In the genomic region with DNA sequence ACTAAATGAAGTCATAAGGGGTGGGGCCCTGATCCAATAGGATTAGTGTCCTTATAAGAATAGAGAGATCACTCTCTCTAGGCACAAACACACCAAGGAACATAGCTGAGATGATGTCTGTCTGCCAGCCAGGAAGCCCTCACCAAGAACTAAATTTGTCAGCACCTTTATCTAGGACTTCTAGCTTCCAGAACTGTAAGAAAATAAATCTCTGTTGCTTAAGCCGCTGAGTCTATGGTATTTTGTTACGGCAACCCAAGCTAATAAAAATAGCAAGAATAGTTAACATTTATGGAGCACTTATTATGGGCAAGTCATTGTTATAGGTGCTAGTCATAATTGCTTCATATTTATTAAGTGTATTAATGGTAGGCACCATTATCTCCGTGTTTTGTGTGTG, we compare ENCODE assay signal across 16 cellular contexts.
A peak's percentile ranks its signal among the peaks of the same experiment; 100 is the strongest.
DNase-seq lines count a peak whose midpoint lies in the region; ATAC-seq and TF ChIP-seq lines count a peak whose summit lies in the region.
"Had no signal": no experiment of that assay in that cellular context is flagged by ENCODE, and none has a peak within 500 bp of the region (broad histone marks: within the 10 kb centered on the region; RNA-seq: fewer than 3 reads in every experiment).

No MANE protein-coding gene starts in this region.

- in situ Hi-C loops in G401 (cut with HindIII; ENCODE audit: low sequenced_read_pairs) = no loop called here

- peaks cover 0 to 9% of the 10 kb centered on the region in 2 experiments; a peak in 1 of 4 replicates for H3K9me3 ChIP-seq in HCT116 (ENCODE audit: control insufficient read depth in 1 of 2, insufficient read depth in 1 of 2, low read depth in 1 of 2, low read length in 2 of 2)
- H3K9me3 ChIP-seq: HAP-1 had no signal

- no peaks in the 10 kb centered on the region for H3K9me2 ChIP-seq in HCT116 (ENCODE audit: insufficient read depth)

- BruUV-seq in HCT116 (replicated peaks; lab: Mats Ljungman, UMichigan) = no TSS peak

- H3K4me3 Mint-ChIP-seq in chondrocyte (ENCODE audit: unreplicated experiment) = no peak overlapping the region
- H3K4me3 Mint-ChIP-seq: B cell; CD14-positive monocyte; CD4-positive, alpha-beta T cell; CD8-positive, alpha-beta memory T cell had no signal

- H3K27me3 ChIP-seq in HCT116 (ENCODE audit: insufficient read depth, low read length) = no peaks in the 10 kb centered on the region
- H3K27me3 ChIP-seq: BLaER1 had no signal

- DNase-seq in G401 (ENCODE audit: low spot score) = peak; percentile 52
- DNase-seq in HCT116 (ENCODE audit: low read depth, low spot score) = no peak
- DNase-seq in cerebellar cortex (ENCODE audit: low spot score) = peak; percentile 78
- no peak for DNase-seq in coronary artery (ENCODE audit: low spot score)
- DNase-seq in DMS153 treated with DMSO at 0.1 percent for 48 hours (lab: John Stamatoyannopoulos, UW; ENCODE audit: unreplicated experiment) = no peak
- no peak for DNase-seq in chondrocyte (ENCODE audit: low spot score)
- DNase-seq: CD4-positive, alpha-beta T cell; CD8-positive, alpha-beta memory T cell; DMS 273 treated with DMSO at 0.1 percent for 48 hours; DND-41; GF-D8; GOT3 had no signal

- peaks cover 37% of the 10 kb centered on the region for H3K4me1 Mint-ChIP-seq in chondrocyte (ENCODE audit: low read depth)
- H3K4me1 Mint-ChIP-seq: B cell; CD14-positive monocyte; CD8-positive, alpha-beta memory T cell had no signal

- H3K27ac ChIP-seq in HCT116 (ENCODE audit: low read depth, low read length) (no peak overlapping the region; the same call in 1 of the 2 replicates), coronary artery (no peak overlapping the region)
- H3K27ac ChIP-seq: BLaER1 had no signal

- POLR2A ChIA-PET in HCT116 (lab: Charles Lee) = no interaction called here

- no peaks in the 10 kb centered on the region for H3K79me2 ChIP-seq in HCT116 (ENCODE audit: insufficient read depth, low read length)

- H3K4me1 ChIP-seq in HCT116 (ENCODE audit: control insufficient read depth in 1 of 2, insufficient read depth in 2 of 2, low read length in 2 of 2) = peaks cover 61 to 69% of the 10 kb centered on the region in 2 experiments
- H3K4me1 ChIP-seq: HAP-1 had no signal

- TF ChIP-seq CTCF in HCT116 (IDR thresholded peaks at IDR 0.05 in 2 of 3, conservative IDR thresholded peaks at IDR 0.05 in 1 of 3; ENCODE audit: borderline replicate concordance in 1 of 3, insufficient read depth in 1 of 3, low read depth in 2 of 3, low read length in 2 of 3) (no peak), coronary artery (IDR thresholded peaks at IDR 0.05) (no peak), chondrocyte (IDR thresholded peaks at IDR 0.05) (no peak)

- H2AFZ ChIP-seq in HCT116 (ENCODE audit: low read depth, low read length, poor library complexity, severe bottlenecking) = no peak overlapping the region

- no peak overlapping the region for H3K9ac ChIP-seq in HCT116 (ENCODE audit: low read length)
- H3K9ac ChIP-seq: BLaER1 had no signal

- RAD21 ChIA-PET in HCT116 (lab: Charles Lee; ENCODE audit: low non-redundant PET in 1 of 2, low total read pairs in 2 of 2, uncharacterized antibody in 2 of 2, unreplicated experiment in 2 of 2) = no interaction called here

- intact Hi-C loops in HCT116 (cut with micrococcal nuclease) = no loop called here

- no peak for TF ChIP-seq POLR2A in HCT116 (IDR thresholded peaks at IDR 0.05; ENCODE audit: borderline replicate concordance, extremely low read depth, insufficient read depth, insufficient read length)

- H3K36me3 ChIP-seq in HCT116 (ENCODE audit: control insufficient read depth in 1 of 2, insufficient read depth in 2 of 2, low read length in 2 of 2) = peaks cover 0 to 41% of the 10 kb centered on the region in 2 experiments; a peak in 2 of 4 replicates
- H3K36me3 ChIP-seq: BLaER1, HAP-1 had no signal

- no peaks in the 10 kb centered on the region for H3K9me3 Mint-ChIP-seq in chondrocyte (ENCODE audit: low read depth)
- H3K9me3 Mint-ChIP-seq: CD4-positive, alpha-beta T cell had no signal

- no peaks in the 10 kb centered on the region for H4K20me1 ChIP-seq in HCT116 (ENCODE audit: insufficient read depth)
- H4K20me1 ChIP-seq: BLaER1 had no signal

- TF ChIP-seq RAD21 in HCT116 (IDR thresholded peaks at IDR 0.05; ENCODE audit: low read depth) = no peak

- CTCF ChIA-PET in HCT116 (lab: Charles Lee) = no interaction called here

- no peaks in the 10 kb centered on the region for H3K27me3 Mint-ChIP-seq in chondrocyte (ENCODE audit: low read depth)
- H3K27me3 Mint-ChIP-seq: CD4-positive, alpha-beta T cell had no signal

- H3K27ac Mint-ChIP-seq in chondrocyte (ENCODE audit: unreplicated experiment) = no peak overlapping the region
- H3K27ac Mint-ChIP-seq: B cell; CD14-positive monocyte; CD4-positive, alpha-beta T cell; CD8-positive, alpha-beta memory T cell had no signal

- ATAC-seq in HCT116 = no peak

- H3K4me3 ChIP-seq in HCT116 (replicated peaks in 1 of 2; ENCODE audit: low read depth in 1 of 2, low read length in 2 of 2) (no peak overlapping the region), coronary artery (no peak overlapping the region)
- H3K4me3 ChIP-seq: BLaER1, HAP-1 had no signal

- H3K36me3 Mint-ChIP-seq in chondrocyte (ENCODE audit: low read depth) = no peaks in the 10 kb centered on the region
- H3K36me3 Mint-ChIP-seq: CD14-positive monocyte; CD8-positive, alpha-beta memory T cell had no signal

- H3K4me2 ChIP-seq in HCT116 (ENCODE audit: low read length) = no peak overlapping the region
- H3K4me2 ChIP-seq: BLaER1 had no signal

TF ChIP-seq in HCT116, 20 proteins besides CTCF, POLR2A, EP300 and RAD21:
- TF ChIP-seq CBX3 (IDR thresholded peaks at IDR 0.05; ENCODE audit: low read depth) (0 out of 2 replicates have a peak, but pooled peaks have one; percentile 25), SIN3A (IDR thresholded peaks at IDR 0.05; ENCODE audit: low read depth) (no peak)

Comparison
In these comparisons a context has a peak if more than half of its experiments do, and no peak if none do; other contexts are left out.
1. DNase-seq: peak in G401 (single experiment) and cerebellar cortex (single experiment); none in HCT116 (single experiment), coronary artery (single experiment), DMS153 treated with DMSO at 0.1 percent for 48 hours (single experiment) and chondrocyte (single experiment).